ENCODE assay signal across 1 cellular context in genomic region chr2:35503311-35503710, GRCh38.
TF ChIP-seq lines count a peak whose summit lies in the region.

No MANE protein-coding gene starts in this region.

TF ChIP-seq in GM23338, 12 proteins besides CTCF, POLR2A, EP300 and RAD21 (continued from another document):
- no peak for TF ChIP-seq REST (IDR thresholded peaks at IDR 0.05; ENCODE audit: unreplicated experiment)
- no peak for TF ChIP-seq EZH2phosphoT487 (IDR thresholded peaks at IDR 0.05; ENCODE audit: unreplicated experiment)
- no peak for TF ChIP-seq NANOG (IDR thresholded peaks at IDR 0.05; ENCODE audit: borderline replicate concordance)
- no peak for TF ChIP-seq EZH2 (IDR thresholded peaks at IDR 0.05; ENCODE audit: low read depth, unreplicated experiment)
- TF ChIP-seq CREB1 (CRISPR knock-in tag; IDR thresholded peaks at IDR 0.05; ENCODE audit: low read depth): no peak
- no peak for TF ChIP-seq ZNF114 (CRISPR knock-in tag; IDR thresholded peaks at IDR 0.05)
- no peak for TF ChIP-seq POLR2AphosphoS5 (IDR thresholded peaks at IDR 0.05; ENCODE audit: low read depth)
- no peak for TF ChIP-seq ETS1 (IDR thresholded peaks at IDR 0.05)
- TF ChIP-seq JUNB (IDR thresholded peaks at IDR 0.05; ENCODE audit: unreplicated experiment): no peak
